ENCODE assay signal across 9 cellular contexts in the genomic region with DNA sequence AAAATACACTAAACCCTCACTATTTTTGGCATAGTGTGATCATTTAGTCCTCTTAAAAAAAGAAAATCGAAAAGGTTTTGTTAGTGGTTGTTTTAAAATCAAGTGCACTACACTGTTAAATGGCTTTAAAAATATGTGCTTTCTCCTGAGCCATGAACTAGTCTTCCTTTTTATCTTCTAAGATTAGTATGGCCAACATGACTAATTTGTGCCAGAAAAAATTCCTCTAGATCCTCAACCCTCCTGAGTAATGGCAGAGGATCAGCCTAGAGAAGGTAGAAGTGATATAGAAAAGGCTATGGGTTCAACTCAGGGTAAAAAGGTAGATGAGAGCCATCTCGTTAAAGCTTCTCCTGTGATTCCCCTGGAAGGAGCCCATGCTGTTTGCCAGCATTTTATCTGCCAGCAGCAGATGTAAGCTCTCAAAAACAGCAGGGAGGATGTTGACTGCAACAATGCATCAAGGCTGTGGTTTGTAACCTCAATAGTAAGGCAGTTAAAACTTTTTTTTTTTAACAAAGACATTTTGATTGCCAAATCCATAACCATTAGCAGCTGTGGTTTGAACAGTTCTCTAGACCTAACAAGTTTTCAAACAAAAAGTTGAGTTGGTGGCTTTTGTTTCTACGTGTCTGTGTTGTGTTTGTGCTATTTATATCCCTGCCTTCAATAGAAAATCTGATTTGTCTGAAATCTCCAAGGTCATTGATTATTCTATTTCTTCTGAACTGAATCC. TPM values are rescaled to one million over a fixed set of nuclear protein-coding genes. Genes with fewer than 3 reads are reported as not detected.
A peak's percentile ranks its signal among the peaks of the same experiment; 100 is the strongest.
DNase-seq lines count a peak whose midpoint lies in the region; ATAC-seq and TF ChIP-seq lines count a peak whose summit lies in the region.
"Had no signal": no experiment of that assay in that cellular context is flagged by ENCODE, and none has a peak within 500 bp of the region (broad histone marks: within the 10 kb centered on the region; RNA-seq: fewer than 3 reads in every experiment).

No MANE protein-coding gene starts in this region.

- TF ChIP-seq CTCF in foreskin fibroblast (IDR thresholded peaks at IDR 0.05; ENCODE audit: low read depth, low read length) = no peak

- intact Hi-C loops in sciatic nerve (cut with DNase I) = no loop called here

- DNase-seq in activated T-cell treated with anti-CD3 and anti-CD28 coated beads for 1 hour (ENCODE audit: low read depth) (peak; percentile 5), NCI-H2171 (lab: John Stamatoyannopoulos, UW) (peak; percentile 19), activated T-cell treated with anti-CD3 and anti-CD28 coated beads for 24 hours (ENCODE audit: low read depth) (peak; percentile 5), foreskin fibroblast (peak; percentile 80 to 89), sciatic nerve (ENCODE audit: low spot score) (no peak), COLO668 (lab: John Stamatoyannopoulos, UW; ENCODE audit: unreplicated experiment) (no peak)
- DNase-seq in activated T-cell treated with anti-CD3 and anti-CD28 coated beads, Interleukin-2, amount 50 U/mL, for 48 hours = no peak

- ATAC-seq in sciatic nerve (peak; percentile 71), GM19463 (IDR thresholded peaks at IDR 0.05; ENCODE audit: unreplicated experiment) (no peak)

- H3K4me3 ChIP-seq in foreskin fibroblast (ENCODE audit: low read depth in 1 of 2, low read length in 2 of 2) = peak overlapping the region in 1 of 2 donors; percentile 8
- H3K4me3 ChIP-seq: thoracic aorta had no signal

RNA-seq across cellular contexts. Expression of gene ZNF609, which starts 30.2 kb away (rescaled TPM):
- 48.2 TPM for total RNA-seq in sciatic nerve

RNA-seq across cellular contexts. Expression of gene TRIP4, which starts 42.5 kb away (rescaled TPM):
- total RNA-seq in sciatic nerve = 25.9 TPM

RNA-seq across cellular contexts. Expression of gene PCLAF, which starts 48.9 kb away (rescaled TPM):
- total RNA-seq in sciatic nerve = not detected
- total RNA-seq: thoracic aorta had no signal

Comparison
In these comparisons a context has a peak if more than half of its experiments do, and no peak if none do; other contexts are left out.
1. DNase-seq: peak in activated T-cell treated with anti-CD3 and anti-CD28 coated beads for 1 hour (single experiment), NCI-H2171 (single experiment), activated T-cell treated with anti-CD3 and anti-CD28 coated beads for 24 hours (single experiment) and foreskin fibroblast (2 of 2); none in activated T-cell treated with anti-CD3 and anti-CD28 coated beads, Interleukin-2, amount 50 U/mL, for 48 hours (0 of 2), sciatic nerve (single experiment) and COLO668 (single experiment).